ENCODE assay signal across 4 cellular contexts in the genomic region with DNA sequence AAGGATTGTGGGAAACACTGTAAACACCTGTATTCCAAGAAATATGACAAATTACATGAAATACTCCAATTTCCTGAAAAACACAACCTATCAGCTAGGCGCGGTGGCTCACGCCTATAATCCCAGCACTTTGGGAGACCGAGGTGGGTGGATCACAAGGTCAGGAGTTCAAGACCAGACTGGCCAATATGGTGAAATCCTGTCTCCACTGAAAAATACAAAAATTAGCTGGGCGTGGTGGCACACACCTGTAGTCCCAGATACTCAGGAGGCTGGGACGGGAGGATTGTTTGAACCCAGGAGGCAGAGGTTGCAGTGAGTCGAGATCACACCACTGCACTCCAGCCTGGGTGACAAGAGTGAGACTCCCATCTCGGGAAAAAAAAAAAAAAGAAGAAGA. TPM values are rescaled to one million over a fixed set of nuclear protein-coding genes. Genes with fewer than 3 reads are reported as not detected.
"Had no signal": no experiment of that assay in that cellular context is flagged by ENCODE, and none has a peak within 500 bp of the region (broad histone marks: within the 10 kb centered on the region; RNA-seq: fewer than 3 reads in every experiment).

No MANE protein-coding gene starts in this region.

RNA-seq across cellular contexts. Expression of gene ZDHHC11B, which starts 21.5 kb away (rescaled TPM):
- total RNA-seq: activated CD4-positive, alpha-beta memory T cell treated with anti-CD3 and anti-CD28 coated beads, Interleukin-2, amount 10 ng/mL, durations not matched to agents 7 days and 5 days; epithelial cell of proximal tubule; foreskin keratinocyte; T-helper 1 cell treated with Interleukin-12 subunit alpha and Interleukin-12 subunit beta and Interleukin-4 antibody, amounts not matched to agents 30 ng/mL and 1 ng/mL, for 36 hours had no signal
- polyA plus RNA-seq: foreskin keratinocyte had no signal
